Comparison of ENCODE assay signal across 26 cellular contexts in genomic region chr1:73576084-73576483, GRCh38.
"Had no signal": no experiment of that assay in that cellular context is flagged by ENCODE, and none has a peak within 500 bp of the region (broad histone marks: within the 10 kb centered on the region; RNA-seq: fewer than 3 reads in every experiment).

No MANE protein-coding gene starts in this region.

- H3K4me3 ChIP-seq: adrenal gland, ascending aorta, esophagus muscularis mucosa, gastrocnemius medialis, left ventricle myocardium inferior, stomach, suprapubic skin, uterus had no signal

- H3K36me3 ChIP-seq: adrenal gland, ascending aorta, esophagus muscularis mucosa, gastrocnemius medialis, left ventricle myocardium inferior, stomach, suprapubic skin, uterus had no signal

- H3K4me1 ChIP-seq: adrenal gland, ascending aorta, esophagus muscularis mucosa, gastrocnemius medialis, left ventricle myocardium inferior, stomach, suprapubic skin, uterus had no signal

- DNase-seq: activated B cell treated with CpG ODN at 0.5 μM for 24 hours; activated CD4-positive, alpha-beta T cell treated with anti-CD3 and anti-CD28 coated beads for 36 hours; activated CD4-positive, alpha-beta T cell treated with anti-CD3 and anti-CD28 coated beads, Interleukin-2, amount 50 U/mL, for 4 hours; activated CD8-positive, alpha-beta memory T cell treated with anti-CD3 and anti-CD28 coated beads for 24 hours; activated CD8-positive, alpha-beta memory T cell treated with anti-CD3 and anti-CD28 coated beads, Interleukin-2, amount 50 U/mL, for 4 hours; activated naive CD4-positive, alpha-beta T cell; activated T-cell treated with anti-CD3 and anti-CD28 coated beads, Interleukin-2, amount 50 U/mL, for 24 hours; adrenal gland; effector memory CD4-positive, alpha-beta T cell; gastrocnemius medialis; hypothalamus; left ventricle myocardium inferior; posterior cingulate gyrus; small intestine; stimulated activated CD4-positive, alpha-beta T cell treated with anti-CD3 and anti-CD28 coated beads, Interleukin-2, amount 100 ng/mL, for 24 hours; stomach; T1000; trophoblast cell; uterus had no signal

- H3K27me3 ChIP-seq: adrenal gland, ascending aorta, esophagus muscularis mucosa, gastrocnemius medialis, stomach, suprapubic skin, uterus had no signal

- H3K9me3 ChIP-seq: adrenal gland, ascending aorta, esophagus muscularis mucosa, gastrocnemius medialis, suprapubic skin, uterus had no signal

- ATAC-seq: activated CD4-positive, alpha-beta T cell treated with anti-CD3 and anti-CD28 coated beads for 36 hours; activated T-helper 17 cell treated with anti-CD3 and anti-CD28 coated beads, Interleukin-2, amount 50 U/mL, for 72 hours; gastrocnemius medialis; natural killer cell treated with Interleukin-12 subunit alpha and Interleukin-12 subunit beta and Interleukin-15 and Interleukin-18, amount 100 ng/mL, for 72 hours; sciatic nerve; stimulated activated memory B cell treated with anti-CD40 and anti-IgM and Interleukin-4, amounts not matched to agents 10 μg/mL and 1 μg/mL and 100 μg/mL, for 72 hours had no signal

- H3K27ac ChIP-seq: adrenal gland, ascending aorta, esophagus muscularis mucosa, gastrocnemius medialis, left ventricle myocardium inferior, stomach, suprapubic skin, uterus had no signal
